20 cellular contexts compared by ENCODE assay signal in the genomic region with DNA sequence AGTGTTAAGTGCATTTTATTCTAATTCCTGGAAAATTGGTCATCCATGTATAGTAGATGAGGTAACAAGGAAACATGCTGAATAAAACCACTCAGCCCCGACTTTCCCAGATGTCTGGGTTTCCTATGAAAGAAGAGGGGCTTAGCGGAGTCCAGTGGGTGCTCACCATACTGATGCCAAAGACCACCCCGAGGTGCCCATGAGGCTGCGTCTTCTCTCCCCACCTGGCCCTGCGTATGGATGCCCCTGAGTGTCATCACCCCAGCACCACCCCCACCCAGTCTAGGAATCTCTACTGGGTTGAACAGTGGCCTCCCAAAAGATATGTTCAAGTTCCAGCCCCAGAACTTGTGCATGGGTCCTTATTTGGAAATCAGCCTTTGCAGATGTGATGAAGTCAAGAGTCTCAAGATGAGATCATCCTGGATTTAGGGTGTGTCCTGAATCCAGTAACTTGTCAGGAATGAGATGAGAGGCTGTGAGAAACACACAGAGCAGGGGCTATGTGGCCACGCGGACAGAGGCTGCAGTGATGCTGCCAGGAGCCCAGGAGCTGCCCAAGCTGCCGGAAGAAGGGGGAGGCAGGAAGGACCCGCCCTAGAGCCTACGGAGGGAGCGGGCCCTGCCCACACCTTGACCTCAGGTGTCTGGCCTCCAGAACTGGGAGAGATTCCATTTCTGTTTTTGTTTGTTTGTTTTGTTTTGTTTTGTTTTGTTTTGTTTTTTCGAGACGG.
DNase-seq lines count a peak whose midpoint lies in the region; ATAC-seq and FAIRE-seq lines count a peak whose summit lies in the region.
"Had no signal": no experiment of that assay in that cellular context is flagged by ENCODE, and none has a peak within 500 bp of the region (broad histone marks: within the 10 kb centered on the region; RNA-seq: fewer than 3 reads in every experiment).

No MANE protein-coding gene starts in this region.

- DNase-seq in EL (peak; percentile 89), RCC 7860 (ENCODE audit: low spot score) (peak; percentile 24), fibroblast of peridontal ligament (ENCODE audit: extremely low read depth) (peak; percentile 5), renal cortical epithelial cell (ENCODE audit: low read depth) (peak; percentile 57), T-helper 2 cell (no peak)
- DNase-seq: activated CD4-positive, alpha-beta T cell treated with anti-CD3 and anti-CD28 coated beads, Interleukin-2, amount 50 U/mL, for 48 hours; CD4-positive, CD25-positive, alpha-beta regulatory T cell; heart right ventricle; left ventricle myocardium superior; NCI-H2227 treated with DMSO at 0.1 percent for 48 hours; stimulated activated CD4-positive, alpha-beta T cell treated with anti-CD3 and anti-CD28 coated beads, Interleukin-4, amount 100 ng/mL, for 1 hour; T1000; uterus had no signal

- ATAC-seq in GM18519 (IDR thresholded peaks at IDR 0.05; ENCODE audit: low FRiP score, unreplicated experiment): no peak
- no peak for ATAC-seq in HG03095 (IDR thresholded peaks at IDR 0.05; ENCODE audit: unreplicated experiment)
- ATAC-seq in HG02571 (IDR thresholded peaks at IDR 0.05; ENCODE audit: unreplicated experiment): no peak
- ATAC-seq: activated T-helper 17 cell treated with anti-CD3 and anti-CD28 coated beads, Interleukin-2, amount 50 U/mL, for 72 hours; GM23338; left ventricle myocardium superior; natural killer cell treated with Interleukin-12 subunit alpha and Interleukin-12 subunit beta and Interleukin-15 and Interleukin-18, amount 100 ng/mL, for 72 hours; stimulated activated memory B cell treated with anti-CD40 and anti-IgM and Interleukin-4, amounts not matched to agents 10 μg/mL and 1 μg/mL and 100 μg/mL, for 72 hours had no signal

- FAIRE-seq in RCC 7860 (lab: Jason Lieb, UNC): no peak

Comparison
In these comparisons a context has a peak if more than half of its experiments do, and no peak if none do; other contexts are left out.
1. DNase-seq: peak in EL (single experiment), RCC 7860 (single experiment), fibroblast of peridontal ligament (single experiment) and renal cortical epithelial cell (single experiment); none in T-helper 2 cell (0 of 5).